Comparison of ENCODE assay signal across 8 cellular contexts in the genomic region with DNA sequence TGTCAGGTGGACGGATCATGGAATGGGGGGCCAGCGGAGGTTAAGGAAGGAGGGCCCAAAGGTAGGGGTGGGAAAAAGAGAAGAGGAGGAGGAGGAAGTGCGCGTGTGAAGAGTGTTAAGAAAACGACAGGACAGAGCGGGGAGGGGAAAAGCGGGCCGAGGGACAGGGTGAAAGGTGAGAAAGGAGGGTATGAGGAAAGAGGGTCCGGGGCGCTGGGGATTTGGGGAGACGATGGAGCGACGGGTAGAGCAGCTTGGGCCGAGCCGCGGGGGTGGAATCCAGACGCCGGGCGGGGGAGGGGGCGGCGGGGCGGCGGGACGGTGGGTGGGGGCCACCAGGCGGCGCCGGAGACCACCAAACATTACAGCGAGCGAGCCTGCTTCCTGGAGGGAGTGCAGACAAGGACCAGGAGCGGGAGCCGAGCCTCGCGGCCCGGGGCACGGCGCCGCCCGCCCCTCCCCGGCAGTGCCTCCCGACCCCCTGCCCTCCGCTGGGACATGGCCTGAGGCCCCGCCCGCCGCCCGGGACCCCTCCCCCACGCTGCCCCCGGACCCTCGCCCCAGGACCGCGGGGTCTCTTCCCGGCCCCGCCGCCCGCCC. TPM values are rescaled to one million over a fixed set of nuclear protein-coding genes. Genes with fewer than 3 reads are reported as not detected.
DNase-seq lines count a peak whose midpoint lies in the region; ATAC-seq and TF ChIP-seq lines count a peak whose summit lies in the region.
"Not testable (repeated sequence)": the region's sequence is repeated elsewhere in the genome, so short reads cannot be mapped to it uniquely, and the experiment has no call there.

No MANE protein-coding gene starts in this region.

- not testable (repeated sequence) for H3K9me3 Mint-ChIP-seq in T-cell, brain, neural progenitor cell

- ATAC-seq in GM21786 (IDR thresholded peaks at IDR 0.05; ENCODE audit: unreplicated experiment) (peak; percentile 13), HG03354 (IDR thresholded peaks at IDR 0.05; ENCODE audit: poor library complexity, severe bottlenecking, unreplicated experiment) (peak; percentile 24), T-cell (replicated peaks in 1 of 4) (peak in 3 of 4 experiments; percentile 1 to 3 (median 2)), heart right ventricle (peak; percentile 26 to 48 (median 42))
- not testable (repeated sequence) for ATAC-seq in thoracic aorta (ENCODE audit: insufficient number of reproducible peaks, low FRiP score, low read depth)

- TF ChIP-seq CTCF in brain (conservative IDR thresholded peaks at IDR 0.05) (peak in 1 of 2 experiments; percentile 41), heart right ventricle (IDR thresholded peaks at IDR 0.05) (peak in 2 of 9 donors; percentile 6 to 8)
- not testable (repeated sequence) for TF ChIP-seq CTCF in neural progenitor cell (IDR thresholded peaks at IDR 0.05); thoracic aorta (IDR thresholded peaks at IDR 0.05)

- WGBS in heart right ventricle, 2 donors = 0% methylated on average over 14 of the region's 54 CpGs; no CpG with 5 or more reads in 1 of the 2 donors

- H4K20me1 ChIP-seq in neural progenitor cell (ENCODE audit: low read depth) = peaks cover 18% of the 10 kb centered on the region

- intact Hi-C loops in heart right ventricle (cut with DNase I) = not testable (repeated sequence)

- H3K27ac ChIP-seq in heart right ventricle = peak overlapping the region in 9 of 10 donors; percentile 85 to 92 (median 89)
- not testable (repeated sequence) for H3K27ac ChIP-seq in neural progenitor cell
- H3K27ac ChIP-seq in thoracic aorta = peak overlapping the region; percentile 77 to 86

- not testable (repeated sequence) for H3K9me3 ChIP-seq in heart right ventricle; neural progenitor cell (ENCODE audit: low read depth); thoracic aorta

- CTCF ChIA-PET in T-cell (lab: Charles Lee) = not testable (repeated sequence)

- H2AFZ ChIP-seq in neural progenitor cell (replicated peaks) = not testable (repeated sequence)

- H3K36me3 Mint-ChIP-seq in T-cell, brain, neural progenitor cell: not testable (repeated sequence)

- H3K27me3 ChIP-seq in heart right ventricle; neural progenitor cell; thoracic aorta (replicated peaks; ENCODE audit: insufficient read depth): not testable (repeated sequence)

- POLR2A ChIA-PET in T-cell (lab: Charles Lee) = not testable (repeated sequence)

- H3K79me2 ChIP-seq in neural progenitor cell (ENCODE audit: low read depth) = peaks cover 31% of the 10 kb centered on the region

- H3F3A ChIP-seq in neural progenitor cell (ENCODE audit: low read depth) = not testable (repeated sequence)

- H3K4me2 ChIP-seq in neural progenitor cell = peak overlapping the region; percentile 60

- H3K27me3 Mint-ChIP-seq in T-cell; brain; neural progenitor cell (ENCODE audit: insufficient read depth, low read depth): not testable (repeated sequence)

- not testable (repeated sequence) for H3K27ac Mint-ChIP-seq in T-cell, neural progenitor cell
- H3K27ac Mint-ChIP-seq in brain = peak overlapping the region in 4 of 5 experiments; percentile 50 to 98 (median 76)

- DNase-seq in T-cell (peak in 1 of 34 experiments; percentile 3), heart right ventricle (peak in 1 of 2 donors; percentile 9), neural progenitor cell (ENCODE audit: low spot score) (peak; percentile 13)
- not testable (repeated sequence) for DNase-seq in thoracic aorta (ENCODE audit: low spot score)

- H3K9ac ChIP-seq in neural progenitor cell = not testable (repeated sequence)

- H3K36me3 ChIP-seq in heart right ventricle, neural progenitor cell, thoracic aorta: not testable (repeated sequence)

- H3K4me3 ChIP-seq in GM08714 (ENCODE audit: low read length) = peak overlapping the region; percentile 83; the same call in 1 of the 2 replicates
- peak overlapping the region; percentile 32 to 65 (median 63) for H3K4me3 ChIP-seq in heart right ventricle
- H3K4me3 ChIP-seq in neural progenitor cell = peak overlapping the region; percentile 80
- H3K4me3 ChIP-seq in thoracic aorta = peak overlapping the region; percentile 77

- H3K4me1 ChIP-seq in heart right ventricle = peaks cover 0 to 35% (median 20%) of the 10 kb centered on the region in 9 donors
- not testable (repeated sequence) for H3K4me1 ChIP-seq in neural progenitor cell
- H3K4me1 ChIP-seq in thoracic aorta (ENCODE audit: control insufficient read depth in 1 of 2, low read depth in 2 of 2) = peaks cover 0 to 18% of the 10 kb centered on the region in 2 donors

- H3K4me3 Mint-ChIP-seq in T-cell (peak overlapping the region; percentile 81 to 92 (median 90)), brain (peak overlapping the region; percentile 91 to 98 (median 96)), neural progenitor cell (peak overlapping the region; percentile 94)

- peaks cover 24 to 30% (median 24%) of the 10 kb centered on the region in 3 donors for H3K4me1 Mint-ChIP-seq in T-cell
- H3K4me1 Mint-ChIP-seq in brain = peaks cover 38% of the 10 kb centered on the region
- peaks cover 10% of the 10 kb centered on the region for H3K4me1 Mint-ChIP-seq in neural progenitor cell

RNA-seq across cellular contexts. Expression of gene NUTM2D, which starts 15.9 kb away (rescaled TPM):
- 1 to 10 TPM; 2.9 to 5.5 (median 4.1) TPM for total RNA-seq in T-cell
- 4.7 TPM for polyA plus RNA-seq in brain (ENCODE audit: insufficient read depth, low read depth, low replicate concordance)
- total RNA-seq in heart right ventricle = 1 to 10 TPM; 3.1 to 7.7 (median 5.7) TPM
- polyA plus RNA-seq in heart right ventricle = 10 to 100 TPM in 1 of 2 donors, 1 to 10 TPM in 1; 1.1 to 14.6 TPM
- total RNA-seq in neural progenitor cell (ENCODE audit: low replicate concordance) = 3.4 and 4.1 TPM in 2 replicates
- total RNA-seq in thoracic aorta = 10 to 100 TPM in 1 of 2 donors, 1 to 10 TPM in 1; 2.0 to 11.8 TPM
